Comparison of ENCODE assay signal across 8 cellular contexts in the genomic region with DNA sequence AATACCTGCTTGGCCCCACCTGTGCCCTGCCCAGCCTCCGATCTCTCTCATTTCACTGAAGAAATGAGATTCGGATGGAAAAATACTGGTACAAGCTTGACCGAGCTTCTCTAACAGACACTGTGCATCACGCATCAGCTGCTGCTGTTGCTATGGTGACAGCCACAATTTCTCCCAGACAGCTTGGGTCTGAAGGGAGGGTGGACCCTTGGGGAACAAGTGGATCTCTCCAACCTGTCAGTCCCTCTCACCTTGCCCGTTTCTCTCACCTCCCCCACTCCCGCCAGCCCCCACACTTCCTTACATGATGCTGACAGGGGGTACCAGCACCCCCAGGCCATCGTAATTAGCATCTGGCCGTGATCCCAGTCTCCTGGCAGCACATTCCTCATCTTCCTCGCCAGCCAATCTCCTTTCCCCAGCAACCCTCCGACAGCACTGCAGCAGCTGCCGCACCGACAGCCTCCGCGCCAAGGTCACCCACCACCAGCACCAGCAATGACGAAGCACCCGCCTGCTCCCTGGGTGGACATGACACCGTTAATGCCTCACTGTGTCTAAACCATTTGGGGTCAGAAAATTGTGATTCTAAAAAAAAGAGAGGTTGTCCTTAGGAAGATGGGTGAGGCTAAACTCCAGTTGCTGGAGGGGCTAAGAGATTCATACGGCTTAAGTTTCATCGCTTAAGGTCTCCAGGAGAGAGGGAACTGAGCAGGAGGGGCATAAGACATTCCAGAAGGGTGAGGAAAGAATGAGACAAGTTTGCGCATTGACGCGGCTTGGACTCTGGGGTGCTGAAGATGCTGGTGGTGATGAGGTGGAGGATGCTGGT. TPM values are rescaled to one million over a fixed set of nuclear protein-coding genes. Genes with fewer than 3 reads are reported as not detected.
A peak's percentile ranks its signal among the peaks of the same experiment; 100 is the strongest.
DNase-seq lines count a peak whose midpoint lies in the region; ATAC-seq lines count a peak whose summit lies in the region.

No MANE protein-coding gene starts in this region.

- intact Hi-C loops in left ventricle myocardium superior (cut with micrococcal nuclease) = no loop called here

- peak; percentile 76 for DNase-seq in COR-L47 (lab: John Stamatoyannopoulos, UW)
- peak; percentile 97 for DNase-seq in LHCN-M2 (ENCODE audit: low read depth)
- peak; percentile 49 for DNase-seq in amniotic stem cell (lab: John Stamatoyannopoulos, UW)
- peak; percentile 71 for DNase-seq in left ventricle myocardium superior
- DNase-seq in renal cortical epithelial cell (ENCODE audit: low read depth) = peak; percentile 94
- DNase-seq in MV-4-11 (lab: John Stamatoyannopoulos, UW) = no peak
- no peak for DNase-seq in SIG-M5 (lab: John Stamatoyannopoulos, UW)

- ATAC-seq in left ventricle myocardium superior = peak; percentile 83
- no peak for ATAC-seq in HG02623 (IDR thresholded peaks at IDR 0.05; ENCODE audit: unreplicated experiment)

RNA-seq across cellular contexts. Expression of a gene that starts 58.6 kb away (rescaled TPM):
- 20.1 and 24.7 TPM in 2 replicates for total RNA-seq in LHCN-M2 (2014; rRNA removed)
- polyA plus RNA-seq in LHCN-M2 (2012) = 16.0 TPM
- 37.0 TPM for total RNA-seq in left ventricle myocardium superior
- 12.5 and 34.1 TPM in 2 replicates for total RNA-seq in renal cortical epithelial cell

Comparison
In these comparisons a context has a peak if more than half of its experiments do, and no peak if none do; other contexts are left out.
1. DNase-seq: peak in COR-L47 (single experiment), LHCN-M2 (single experiment), amniotic stem cell (single experiment), left ventricle myocardium superior (single experiment) and renal cortical epithelial cell (single experiment); none in MV-4-11 (single experiment) and SIG-M5 (single experiment).